8 cellular contexts compared by ENCODE assay signal in genomic region chr3:53269888-53270880, GRCh38. TPM values are rescaled to one million over a fixed set of nuclear protein-coding genes. Genes with fewer than 3 reads are reported as not detected.
DNase-seq lines count a peak whose midpoint lies in the region; ATAC-seq lines count a peak whose summit lies in the region.

No MANE protein-coding gene starts in this region.

- CTCF ChIA-PET in activated CD4-positive, alpha-beta T cell treated with anti-CD3 and anti-CD28 coated beads, Interleukin-2, amount 10 ng/mL, durations not matched to agents 7 days and 5 days (lab: Charles Lee) = interaction anchor here (0.6 to 0.8 kb wide), 2 partner anchors 8 to 11 kb away, joined by 3 read pairs; no protein-coding TSS in a partner anchor

- ATAC-seq in HG03432 (IDR thresholded peaks at IDR 0.05; ENCODE audit: unreplicated experiment) = peak; percentile 75
- peak; percentile 93 for ATAC-seq in left ventricle myocardium superior

- intact Hi-C loops in left ventricle myocardium superior (cut with micrococcal nuclease) = no loop called here

- POLR2A ChIA-PET in activated CD4-positive, alpha-beta T cell treated with anti-CD3 and anti-CD28 coated beads, Interleukin-2, amount 10 ng/mL, durations not matched to agents 7 days and 5 days (lab: Charles Lee) = no interaction called here

- no peaks in the 10 kb centered on the region for H3K36me3 Mint-ChIP-seq in activated CD4-positive, alpha-beta T cell treated with anti-CD3 and anti-CD28 coated beads, Interleukin-2, amount 10 ng/mL, durations not matched to agents 7 days and 5 days (ENCODE audit: low read depth)

- peak; percentile 27 for DNase-seq in activated CD4-positive, alpha-beta T cell treated with anti-CD3 and anti-CD28 coated beads, Interleukin-2, amount 10 ng/mL, durations not matched to agents 7 days and 5 days
- no peak for DNase-seq in activated CD4-positive, alpha-beta T cell treated with anti-CD3 and anti-CD28 coated beads, Interleukin-2, amount 50 U/mL, for 48 hours
- peak; percentile 3 for DNase-seq in NCI-H82 treated with DMSO at 0.1 percent for 48 hours (lab: John Stamatoyannopoulos, UW; ENCODE audit: unreplicated experiment)
- peak; percentile 89 for DNase-seq in left ventricle myocardium superior
- peak; percentile 96 for DNase-seq in pons (ENCODE audit: low spot score)
- no peak for DNase-seq in NCI-H524 treated with DMSO at 0.1 percent for 48 hours (lab: John Stamatoyannopoulos, UW)

- no peaks in the 10 kb centered on the region for H3K9me3 Mint-ChIP-seq in activated CD4-positive, alpha-beta T cell treated with anti-CD3 and anti-CD28 coated beads, Interleukin-2, amount 10 ng/mL, durations not matched to agents 7 days and 5 days

- H3K27me3 Mint-ChIP-seq in activated CD4-positive, alpha-beta T cell treated with anti-CD3 and anti-CD28 coated beads, Interleukin-2, amount 10 ng/mL, durations not matched to agents 7 days and 5 days = peaks cover 4% of the 10 kb centered on the region

- H3K27ac Mint-ChIP-seq in activated CD4-positive, alpha-beta T cell treated with anti-CD3 and anti-CD28 coated beads, Interleukin-2, amount 10 ng/mL, durations not matched to agents 7 days and 5 days = peak overlapping the region; percentile 69

- H3K4me3 Mint-ChIP-seq in activated CD4-positive, alpha-beta T cell treated with anti-CD3 and anti-CD28 coated beads, Interleukin-2, amount 10 ng/mL, durations not matched to agents 7 days and 5 days = no peak overlapping the region

- peak overlapping the region; percentile 87 for H3K27ac ChIP-seq in angular gyrus (ENCODE audit: low read depth, low read length)

- peaks cover 23% of the 10 kb centered on the region for H3K4me1 Mint-ChIP-seq in activated CD4-positive, alpha-beta T cell treated with anti-CD3 and anti-CD28 coated beads, Interleukin-2, amount 10 ng/mL, durations not matched to agents 7 days and 5 days

RNA-seq across cellular contexts. Expression of gene TKT, which starts 14.4 kb away (rescaled TPM):
- total RNA-seq in activated CD4-positive, alpha-beta T cell treated with anti-CD3 and anti-CD28 coated beads, Interleukin-2, amount 10 ng/mL, durations not matched to agents 7 days and 5 days = 100 to 1,000 TPM; 224 to 228 TPM
- 41.6 TPM for total RNA-seq in left ventricle myocardium superior

Comparison
In these comparisons a context has a peak if more than half of its experiments do, and no peak if none do; other contexts are left out.
1. DNase-seq: peak in activated CD4-positive, alpha-beta T cell treated with anti-CD3 and anti-CD28 coated beads, Interleukin-2, amount 10 ng/mL, durations not matched to agents 7 days and 5 days (single experiment), NCI-H82 treated with DMSO at 0.1 percent for 48 hours (single experiment), left ventricle myocardium superior (single experiment) and pons (single experiment); none in activated CD4-positive, alpha-beta T cell treated with anti-CD3 and anti-CD28 coated beads, Interleukin-2, amount 50 U/mL, for 48 hours (0 of 2) and NCI-H524 treated with DMSO at 0.1 percent for 48 hours (single experiment).